7 cellular contexts compared by ENCODE assay signal in the genomic region with DNA sequence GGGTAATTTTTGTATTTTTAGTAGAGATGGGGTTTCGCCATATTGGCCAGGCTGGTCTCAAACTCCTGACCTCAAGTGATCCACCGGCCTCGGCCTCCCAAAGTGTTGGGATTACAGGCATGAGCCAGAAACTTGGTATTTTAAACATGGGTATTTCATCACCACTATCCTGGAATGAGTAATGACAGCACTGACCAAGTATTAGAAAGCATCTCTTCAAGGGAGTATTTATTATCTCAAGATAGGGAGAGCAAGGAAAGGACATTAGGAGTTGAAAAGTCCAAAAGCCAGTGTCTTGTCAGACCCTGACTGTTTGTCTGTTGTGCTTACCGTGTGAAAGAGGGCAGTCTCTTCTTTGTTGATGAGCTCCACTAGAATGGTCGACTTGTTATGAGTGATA.
DNase-seq lines count a peak whose midpoint lies in the region; ATAC-seq and TF ChIP-seq lines count a peak whose summit lies in the region.
"Not testable (repeated sequence)": the region's sequence is repeated elsewhere in the genome, so short reads cannot be mapped to it uniquely, and the experiment has no call there.

No MANE protein-coding gene starts in this region.

- CTCF ChIA-PET in MCF 10A (lab: Yijun Ruan, JAX) = interaction anchor here (0.5 to 7.1 kb wide), 5 partner anchors 23 to 1134 kb away, joined by 3 to 44 read pairs (median 4); no protein-coding TSS in a partner anchor

- peak overlapping the region; percentile 20 for H3K27ac ChIP-seq in RWPE2 (ENCODE audit: poor library complexity, severe bottlenecking)

- peak; percentile 74 for DNase-seq in AG20443 (ENCODE audit: low spot score)
- peak; percentile 85 for DNase-seq in HFFc6
- not testable (repeated sequence) for DNase-seq in RWPE2 (ENCODE audit: low spot score); omental fat pad (ENCODE audit: low spot score)
- peak; percentile 71 for DNase-seq in MCF 10A (ENCODE audit: unreplicated experiment)
- peak; percentile 59 for DNase-seq in epithelial cell of proximal tubule (ENCODE audit: low read depth)
- peak; percentile 83 for DNase-seq in hepatic stellate cell (ENCODE audit: low spot score)

- not testable (repeated sequence) for H3K9me3 ChIP-seq in RWPE2 (ENCODE audit: severe bottlenecking)

- not testable (repeated sequence) for TF ChIP-seq CTCF in HFFc6 (IDR thresholded peaks at IDR 0.05); RWPE2 (IDR thresholded peaks at IDR 0.05; ENCODE audit: poor library complexity, severe bottlenecking); MCF 10A (IDR thresholded peaks at IDR 0.05; ENCODE audit: unreplicated experiment); epithelial cell of proximal tubule (conservative IDR thresholded peaks at IDR 0.05; ENCODE audit: low read depth, low read length); omental fat pad (IDR thresholded peaks at IDR 0.05)

- peaks cover 78% of the 10 kb centered on the region for H3K36me3 Mint-ChIP-seq in HFFc6 (ENCODE audit: low read depth)
- peaks cover 100% of the 10 kb centered on the region for H3K36me3 Mint-ChIP-seq in MCF 10A (ENCODE audit: insufficient read depth, unreplicated experiment)

- H3K9me3 Mint-ChIP-seq in HFFc6; MCF 10A (ENCODE audit: unreplicated experiment): not testable (repeated sequence)

- H3K27ac Mint-ChIP-seq in HFFc6 = peak overlapping the region; percentile 69
- H3K27ac Mint-ChIP-seq in MCF 10A (ENCODE audit: low read depth, unreplicated experiment) = peak overlapping the region; percentile 33

- H3K4me3 ChIP-seq in RWPE2 (ENCODE audit: severe bottlenecking); epithelial cell of proximal tubule (ENCODE audit: low read depth, low read length): not testable (repeated sequence)

- ATAC-seq in RWPE2 (ENCODE audit: low read depth) (peak; percentile 62; the same call in 2 of the 3 replicates), omental fat pad (ENCODE audit: low FRiP score) (peak; percentile 78)

- not testable (repeated sequence) for H3K27me3 Mint-ChIP-seq in HFFc6 (ENCODE audit: insufficient read depth); MCF 10A (ENCODE audit: insufficient read depth, unreplicated experiment)

- H3K36me3 ChIP-seq in RWPE2 (ENCODE audit: low read depth) = peaks cover 51% of the 10 kb centered on the region

- intact Hi-C loops in MCF 10A (cut with micrococcal nuclease) = loop anchor here (2.0 kb wide), 1 partner anchor 52 kb away; no protein-coding TSS in a partner anchor

- peak overlapping the region; percentile 61 for H3K4me3 Mint-ChIP-seq in HFFc6
- H3K4me3 Mint-ChIP-seq in MCF 10A (ENCODE audit: unreplicated experiment) = not testable (repeated sequence)

- POLR2A ChIA-PET in MCF 10A (lab: Yijun Ruan, JAX) = interaction anchor here (1.0 to 6.3 kb wide), 12 partner anchors 11 to 187 kb away, joined by 3 to 46 read pairs (median 4); no protein-coding TSS in a partner anchor

- not testable (repeated sequence) for BruUV-seq in MCF 10A (replicated peaks; lab: Mats Ljungman, UMichigan)

- not testable (repeated sequence) for H3K27me3 ChIP-seq in RWPE2 (ENCODE audit: insufficient read depth, poor library complexity, severe bottlenecking)

- not testable (repeated sequence) for H3K4me1 ChIP-seq in RWPE2 (ENCODE audit: insufficient read depth, poor library complexity, severe bottlenecking)

- peaks cover 69% of the 10 kb centered on the region for H3K4me1 Mint-ChIP-seq in HFFc6 (ENCODE audit: low read depth)
- peaks cover 15% of the 10 kb centered on the region for H3K4me1 Mint-ChIP-seq in MCF 10A (ENCODE audit: insufficient read depth, unreplicated experiment)
